ENCODE assay signal across 8 cellular contexts in genomic region chr18:35756506-35757117, GRCh38.
DNase-seq lines count a peak whose midpoint lies in the region; FAIRE-seq and TF ChIP-seq lines count a peak whose summit lies in the region.

No MANE protein-coding gene starts in this region.

- peak; percentile 68 for TF ChIP-seq CTCF in HEK293 (tag by site-specific recombination; IDR thresholded peaks at IDR 0.05)
- TF ChIP-seq CTCF in bronchial epithelial cell (IDR thresholded peaks at IDR 0.05; ENCODE audit: insufficient read depth, low read length, severe bottlenecking): peak; percentile 70
- TF ChIP-seq CTCF in kidney (IDR thresholded peaks at IDR 0.05; ENCODE audit: borderline replicate concordance, extremely low read depth, insufficient read depth): peak; percentile 82

- H3K36me3 ChIP-seq in HEK293 (ENCODE audit: control insufficient read depth in 2 of 2, insufficient read depth in 1 of 2, low read length in 2 of 2): no peaks in the 10 kb centered on the region
- no peaks in the 10 kb centered on the region for H3K36me3 ChIP-seq in bronchial epithelial cell (ENCODE audit: control insufficient read depth, insufficient read depth, low read length)
- H3K36me3 ChIP-seq in kidney (ENCODE audit: control insufficient read depth in 1 of 2, insufficient read depth in 2 of 2, low read length in 2 of 2): no peaks in the 10 kb centered on the region

- H3K27ac ChIP-seq in HEK293 (ENCODE audit: extremely low read depth, low read depth, low read length) (no peak overlapping the region), kidney (ENCODE audit: low read depth in 2 of 2, low read length in 2 of 2) (no peak overlapping the region)

- DNase-seq in DMS79 treated with DMSO at 0.1 percent for 48 hours (lab: John Stamatoyannopoulos, UW) (peak; percentile 84), NCI-H2029 treated with DMSO at 0.1 percent for 48 hours (lab: John Stamatoyannopoulos, UW) (peak; percentile 76), T-helper 9 cell (peak; percentile 16), bronchial epithelial cell (ENCODE audit: low read depth) (peak; percentile 55), kidney (no peak), posterior vena cava (ENCODE audit: low spot score) (no peak)
- DNase-seq in stimulated activated CD4-positive, alpha-beta T cell treated with anti-CD3 and anti-CD28 coated beads, Interleukin-2, amount 100 ng/mL, for 48 hours: peak; percentile 55 to 59

- H3K9me3 ChIP-seq in HEK293 (ENCODE audit: control insufficient read depth, insufficient read depth, low read depth, low read length) (no peaks in the 10 kb centered on the region), kidney (ENCODE audit: control insufficient read depth in 1 of 2, low read length in 2 of 2) (no peaks in the 10 kb centered on the region)

- no peak overlapping the region for H3K9ac ChIP-seq in kidney (ENCODE audit: low read length in 2 of 2)

- intact Hi-C loops in kidney (cut with DNase I) (no loop called here), posterior vena cava (cut with DNase I) (loop anchor here in 1 of 2 donors (5.0 kb wide), 1 partner anchor 191 kb away; no protein-coding TSS in a partner anchor)

- FAIRE-seq in bronchial epithelial cell (lab: Jason Lieb, UNC) (no peak), kidney (lab: Jason Lieb, UNC) (no peak)

- H3K4me3 ChIP-seq in HEK293 (ENCODE audit: low read depth, low read length) (no peak overlapping the region), bronchial epithelial cell (ENCODE audit: low read depth, low read length) (no peak overlapping the region), kidney (ENCODE audit: low read length in 2 of 2) (no peak overlapping the region)

- H3K27me3 ChIP-seq in bronchial epithelial cell (ENCODE audit: control insufficient read depth, insufficient read depth, low read length): no peaks in the 10 kb centered on the region

- POLR2A ChIA-PET in HEK293 (lab: Yijun Ruan, JAX): no interaction called here

- CTCF ChIA-PET in HEK293 (lab: Yijun Ruan, JAX): interaction anchor here (0.6 to 2.8 kb wide), 50 partner anchors 10 to 987 kb away, joined by 3 to 20 read pairs (median 3); partner anchors contain the start of gene RMP24

- H3K4me1 ChIP-seq in HEK293 (ENCODE audit: control insufficient read depth, insufficient read depth, low read length) (no peaks in the 10 kb centered on the region), kidney (ENCODE audit: control insufficient read depth in 1 of 2, insufficient read depth in 1 of 2, low read depth in 1 of 2, low read length in 2 of 2) (no peaks in the 10 kb centered on the region)

TF ChIP-seq in HEK293, 187 proteins besides CTCF, POLR2A, EP300 and RAD21:
- TF ChIP-seq ZNF580 (tag by site-specific recombination; IDR thresholded peaks at IDR 0.05): no peak
- 0 out of 2 replicates have a peak, but pooled peaks have one; percentile 37 for TF ChIP-seq ZNF660 (tag by site-specific recombination; IDR thresholded peaks at IDR 0.05)
- peak; percentile 86 for TF ChIP-seq ZNF654 (tag by site-specific recombination; IDR thresholded peaks at IDR 0.05; ENCODE audit: low read depth)
- no peak for TF ChIP-seq HIC1 (tag by site-specific recombination; IDR thresholded peaks at IDR 0.05)
- no peak for TF ChIP-seq ZFP3 (tag by site-specific recombination; IDR thresholded peaks at IDR 0.05; ENCODE audit: low read depth)
- peak; percentile 58; the same call in 1 of the 2 replicates for TF ChIP-seq ZSCAN30 (tag by site-specific recombination; IDR thresholded peaks at IDR 0.05)
- TF ChIP-seq ZNF302 (tag by site-specific recombination; IDR thresholded peaks at IDR 0.05; ENCODE audit: low read depth): no peak
- no peak for TF ChIP-seq ZBTB11 (tag by site-specific recombination; conservative IDR thresholded peaks at IDR 0.05; ENCODE audit: low read depth)
- no peak for TF ChIP-seq ZNF610 (tag by site-specific recombination; IDR thresholded peaks at IDR 0.05; ENCODE audit: borderline replicate concordance)
- TF ChIP-seq SP7 (tag by site-specific recombination; IDR thresholded peaks at IDR 0.05): no peak
TF ChIP-seq in HEK293: peak in this region for 3.

Comparison
In these comparisons a context has a peak if more than half of its experiments do, and no peak if none do; other contexts are left out.
1. DNase-seq: peak in DMS79 treated with DMSO at 0.1 percent for 48 hours (single experiment), NCI-H2029 treated with DMSO at 0.1 percent for 48 hours (single experiment), T-helper 9 cell (single experiment), bronchial epithelial cell (single experiment) and stimulated activated CD4-positive, alpha-beta T cell treated with anti-CD3 and anti-CD28 coated beads, Interleukin-2, amount 100 ng/mL, for 48 hours (2 of 2); none in kidney (single experiment) and posterior vena cava (single experiment).
2. Peak in every context shown above with its lines, with median percentiles within 50 percentile points of each other: CTCF ChIP-seq.